In the genomic region with DNA sequence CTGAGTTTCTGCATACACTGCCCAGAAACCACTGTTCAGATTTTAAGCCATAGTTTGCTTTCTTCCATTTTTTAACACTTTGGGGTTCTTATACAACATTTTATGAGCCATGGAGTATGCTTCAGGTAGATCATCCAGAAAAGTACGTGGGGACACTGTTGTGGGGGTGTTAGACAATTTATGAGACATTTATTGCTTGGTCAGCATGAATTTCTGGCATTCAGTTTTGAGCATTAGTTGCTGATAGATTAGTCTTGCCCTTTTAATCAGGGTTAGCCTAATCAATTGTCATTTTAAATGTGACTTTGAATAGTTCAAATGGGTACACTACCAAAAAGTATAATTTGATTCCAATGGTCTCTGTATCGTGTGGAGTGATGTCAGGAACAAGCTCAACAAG, we compare ENCODE assay signal across 26 cellular contexts.
"Had no signal": no experiment of that assay in that cellular context is flagged by ENCODE, and none has a peak within 500 bp of the region (broad histone marks: within the 10 kb centered on the region; RNA-seq: fewer than 3 reads in every experiment).

No MANE protein-coding gene starts in this region.

- FAIRE-seq: endometrium, islet of Langerhans, keratinocyte had no signal

- H3K36me3 ChIP-seq: colonic mucosa, esophagus squamous epithelium, gastrocnemius medialis, heart right ventricle, left lung, lower lobe of right lung had no signal

- H3K4me1 ChIP-seq: colonic mucosa, esophagus squamous epithelium, gastrocnemius medialis, heart right ventricle, left lung, lower lobe of right lung had no signal

- ATAC-seq: effector memory CD8-positive, alpha-beta T cell; esophagus mucosa; gastrocnemius medialis; heart right ventricle; left cardiac atrium; left lung; left ventricle myocardium superior; lower lobe of right lung; mucosa of descending colon had no signal

- H3K27ac ChIP-seq: colonic mucosa, epithelial cell of prostate, esophagus squamous epithelium, gastrocnemius medialis, heart right ventricle, left lung, lower lobe of right lung had no signal

- DNase-seq: colonic mucosa; cortex of kidney; effector CD8-positive, alpha-beta T cell; effector memory CD8-positive, alpha-beta T cell; endodermal cell; erythroblast; esophagus squamous epithelium; foreskin fibroblast; foreskin melanocyte; gastrocnemius medialis; glutamatergic neuron; head of caudate nucleus; heart right ventricle; hippocampal formation; left cardiac atrium; left lung; left ventricle myocardium superior; lower lobe of right lung; mesenchymal stem cell; mucosa of descending colon; naive B cell had no signal

- H3K27me3 ChIP-seq: colonic mucosa, esophagus squamous epithelium, gastrocnemius medialis, heart right ventricle, left lung had no signal

- H3K4me3 ChIP-seq: colonic mucosa, esophagus squamous epithelium, gastrocnemius medialis, heart right ventricle, left lung, lower lobe of right lung, mucosa of descending colon had no signal

- H3K9me3 ChIP-seq: colonic mucosa, esophagus squamous epithelium, gastrocnemius medialis, heart right ventricle, left lung, lower lobe of right lung had no signal
